1 cellular context compared by ENCODE assay signal in the genomic region with DNA sequence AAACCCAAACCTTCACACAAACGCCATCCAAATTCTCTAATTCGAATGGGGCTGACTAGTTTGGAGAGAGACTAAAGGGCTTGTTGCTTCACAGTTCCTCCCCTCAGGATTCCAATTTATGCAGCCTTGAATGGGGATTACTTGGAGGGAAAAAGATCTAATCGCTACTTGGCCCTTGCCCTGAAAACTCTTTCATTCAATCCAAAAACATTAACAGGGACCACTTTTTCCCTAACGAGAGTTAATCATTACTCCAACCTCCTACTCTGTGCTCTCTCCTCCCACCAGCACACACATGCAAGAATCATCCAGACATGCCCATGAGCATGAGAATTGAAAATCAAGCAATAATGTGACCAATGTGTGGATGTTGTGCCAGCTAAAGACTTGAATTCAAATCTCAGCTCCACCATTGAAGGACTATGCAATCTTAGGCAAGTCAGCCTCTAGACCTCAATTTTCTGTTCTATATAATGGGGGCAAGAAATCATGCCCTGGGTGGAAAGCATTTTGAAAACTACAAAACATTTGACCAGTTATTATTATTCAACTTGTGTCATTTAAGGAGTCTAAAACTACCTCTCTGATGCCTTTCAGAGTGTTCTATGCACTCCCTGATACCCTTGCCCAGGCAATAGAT.
TF ChIP-seq lines count a peak whose summit lies in the region.

No MANE protein-coding gene starts in this region.

TF ChIP-seq in HepG2, 621 proteins besides CTCF, POLR2A, EP300 and RAD21 (continues in another document):
- TF ChIP-seq CCDC6 (CRISPR knock-in tag; IDR thresholded peaks at IDR 0.05) (0 out of 2 replicates have a peak, but pooled peaks have one; percentile 47), ZNF3 (CRISPR knock-in tag; IDR thresholded peaks at IDR 0.05) (peak; percentile 81; the same call in 1 of the 2 replicates), RXRB (CRISPR knock-in tag; IDR thresholded peaks at IDR 0.05; ENCODE audit: borderline replicate concordance) (0 out of 2 replicates have a peak, but pooled peaks have one; percentile 39), CEBPG (CRISPR knock-in tag; IDR thresholded peaks at IDR 0.05) (peak; percentile 65), LCORL (IDR thresholded peaks at IDR 0.05) (no peak), LCORL (CRISPR knock-in tag; IDR thresholded peaks at IDR 0.05) (0 out of 2 replicates have a peak, but pooled peaks have one; percentile 26), ZNF746 (CRISPR knock-in tag; IDR thresholded peaks at IDR 0.05) (no peak), HMG20A (CRISPR knock-in tag; IDR thresholded peaks at IDR 0.05; ENCODE audit: borderline replicate concordance) (peak; percentile 19; the same call in 1 of the 2 replicates), ZNF616 (CRISPR knock-in tag; IDR thresholded peaks at IDR 0.05; ENCODE audit: low read depth) (no peak), MAFG (CRISPR knock-in tag; IDR thresholded peaks at IDR 0.05) (no peak), ZNF781 (CRISPR knock-in tag; IDR thresholded peaks at IDR 0.05; ENCODE audit: borderline replicate concordance, not compliant biosample characterization) (no peak), HOXA7 (CRISPR knock-in tag; IDR thresholded peaks at IDR 0.05) (no peak), MED1 (CRISPR knock-in tag; IDR thresholded peaks at IDR 0.05) (peak; percentile 92), IKZF1 (IDR thresholded peaks at IDR 0.05) (no peak), MEIS2 (CRISPR knock-in tag; IDR thresholded peaks at IDR 0.05) (no peak), GATAD2A (CRISPR knock-in tag; IDR thresholded peaks at IDR 0.05) (peak; percentile 49; the same call in 1 of the 2 replicates), HNF4A (CRISPR knock-in tag; IDR thresholded peaks at IDR 0.05) (peak; percentile 73), AHR (CRISPR knock-in tag; IDR thresholded peaks at IDR 0.05) (no peak), SKI (IDR thresholded peaks at IDR 0.05; ENCODE audit: partially characterized antibody) (no peak), ZNF10 (CRISPR knock-in tag; IDR thresholded peaks at IDR 0.05; ENCODE audit: borderline replicate concordance, low read depth) (no peak), JUN (CRISPR knock-in tag; IDR thresholded peaks at IDR 0.05) (no peak), HCFC1 (IDR thresholded peaks at IDR 0.05; ENCODE audit: low read depth, low read length) (no peak), MYNN (CRISPR knock-in tag; IDR thresholded peaks at IDR 0.05; ENCODE audit: low read depth) (no peak), POLR2G (IDR thresholded peaks at IDR 0.05; ENCODE audit: low read depth, low read length) (0 out of 2 replicates have a peak, but pooled peaks have one; percentile 23), NR2F2 (IDR thresholded peaks at IDR 0.05; ENCODE audit: borderline replicate concordance, low read depth) (peak; percentile 64; the same call in 1 of the 2 replicates), NCOR1 (IDR thresholded peaks at IDR 0.05; ENCODE audit: borderline replicate concordance, low read length) (peak; percentile 31; the same call in 1 of the 2 replicates), TAF15 (IDR thresholded peaks at IDR 0.05; ENCODE audit: low read depth, low read length, poor library complexity, severe bottlenecking) (no peak)
- TF ChIP-seq, protein P1, sequence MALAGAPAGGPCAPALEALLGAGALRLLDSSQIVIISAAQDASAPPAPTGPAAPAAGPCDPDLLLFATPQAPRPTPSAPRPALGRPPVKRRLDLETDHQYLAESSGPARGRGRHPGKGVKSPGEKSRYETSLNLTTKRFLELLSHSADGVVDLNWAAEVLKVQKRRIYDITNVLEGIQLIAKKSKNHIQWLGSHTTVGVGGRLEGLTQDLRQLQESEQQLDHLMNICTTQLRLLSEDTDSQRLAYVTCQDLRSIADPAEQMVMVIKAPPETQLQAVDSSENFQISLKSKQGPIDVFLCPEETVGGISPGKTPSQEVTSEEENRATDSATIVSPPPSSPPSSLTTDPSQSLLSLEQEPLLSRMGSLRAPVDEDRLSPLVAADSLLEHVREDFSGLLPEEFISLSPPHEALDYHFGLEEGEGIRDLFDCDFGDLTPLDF (CRISPR knock-in tag; IDR thresholded peaks at IDR 0.05) = no peak
- TF ChIP-seq, protein P2, sequence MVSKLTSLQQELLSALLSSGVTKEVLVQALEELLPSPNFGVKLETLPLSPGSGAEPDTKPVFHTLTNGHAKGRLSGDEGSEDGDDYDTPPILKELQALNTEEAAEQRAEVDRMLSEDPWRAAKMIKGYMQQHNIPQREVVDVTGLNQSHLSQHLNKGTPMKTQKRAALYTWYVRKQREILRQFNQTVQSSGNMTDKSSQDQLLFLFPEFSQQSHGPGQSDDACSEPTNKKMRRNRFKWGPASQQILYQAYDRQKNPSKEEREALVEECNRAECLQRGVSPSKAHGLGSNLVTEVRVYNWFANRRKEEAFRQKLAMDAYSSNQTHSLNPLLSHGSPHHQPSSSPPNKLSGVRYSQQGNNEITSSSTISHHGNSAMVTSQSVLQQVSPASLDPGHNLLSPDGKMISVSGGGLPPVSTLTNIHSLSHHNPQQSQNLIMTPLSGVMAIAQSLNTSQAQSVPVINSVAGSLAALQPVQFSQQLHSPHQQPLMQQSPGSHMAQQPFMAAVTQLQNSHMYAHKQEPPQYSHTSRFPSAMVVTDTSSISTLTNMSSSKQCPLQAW (CRISPR knock-in tag; IDR thresholded peaks at IDR 0.05) = peak; percentile 73
- TF ChIP-seq, protein P3, sequence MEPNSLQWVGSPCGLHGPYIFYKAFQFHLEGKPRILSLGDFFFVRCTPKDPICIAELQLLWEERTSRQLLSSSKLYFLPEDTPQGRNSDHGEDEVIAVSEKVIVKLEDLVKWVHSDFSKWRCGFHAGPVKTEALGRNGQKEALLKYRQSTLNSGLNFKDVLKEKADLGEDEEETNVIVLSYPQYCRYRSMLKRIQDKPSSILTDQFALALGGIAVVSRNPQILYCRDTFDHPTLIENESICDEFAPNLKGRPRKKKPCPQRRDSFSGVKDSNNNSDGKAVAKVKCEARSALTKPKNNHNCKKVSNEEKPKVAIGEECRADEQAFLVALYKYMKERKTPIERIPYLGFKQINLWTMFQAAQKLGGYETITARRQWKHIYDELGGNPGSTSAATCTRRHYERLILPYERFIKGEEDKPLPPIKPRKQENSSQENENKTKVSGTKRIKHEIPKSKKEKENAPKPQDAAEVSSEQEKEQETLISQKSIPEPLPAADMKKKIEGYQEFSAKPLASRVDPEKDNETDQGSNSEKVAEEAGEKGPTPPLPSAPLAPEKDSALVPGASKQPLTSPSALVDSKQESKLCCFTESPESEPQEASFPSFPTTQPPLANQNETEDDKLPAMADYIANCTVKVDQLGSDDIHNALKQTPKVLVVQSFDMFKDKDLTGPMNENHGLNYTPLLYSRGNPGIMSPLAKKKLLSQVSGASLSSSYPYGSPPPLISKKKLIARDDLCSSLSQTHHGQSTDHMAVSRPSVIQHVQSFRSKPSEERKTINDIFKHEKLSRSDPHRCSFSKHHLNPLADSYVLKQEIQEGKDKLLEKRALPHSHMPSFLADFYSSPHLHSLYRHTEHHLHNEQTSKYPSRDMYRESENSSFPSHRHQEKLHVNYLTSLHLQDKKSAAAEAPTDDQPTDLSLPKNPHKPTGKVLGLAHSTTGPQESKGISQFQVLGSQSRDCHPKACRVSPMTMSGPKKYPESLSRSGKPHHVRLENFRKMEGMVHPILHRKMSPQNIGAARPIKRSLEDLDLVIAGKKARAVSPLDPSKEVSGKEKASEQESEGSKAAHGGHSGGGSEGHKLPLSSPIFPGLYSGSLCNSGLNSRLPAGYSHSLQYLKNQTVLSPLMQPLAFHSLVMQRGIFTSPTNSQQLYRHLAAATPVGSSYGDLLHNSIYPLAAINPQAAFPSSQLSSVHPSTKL (CRISPR knock-in tag; IDR thresholded peaks at IDR 0.05) = peak; percentile 59
- TF ChIP-seq, protein P4, sequence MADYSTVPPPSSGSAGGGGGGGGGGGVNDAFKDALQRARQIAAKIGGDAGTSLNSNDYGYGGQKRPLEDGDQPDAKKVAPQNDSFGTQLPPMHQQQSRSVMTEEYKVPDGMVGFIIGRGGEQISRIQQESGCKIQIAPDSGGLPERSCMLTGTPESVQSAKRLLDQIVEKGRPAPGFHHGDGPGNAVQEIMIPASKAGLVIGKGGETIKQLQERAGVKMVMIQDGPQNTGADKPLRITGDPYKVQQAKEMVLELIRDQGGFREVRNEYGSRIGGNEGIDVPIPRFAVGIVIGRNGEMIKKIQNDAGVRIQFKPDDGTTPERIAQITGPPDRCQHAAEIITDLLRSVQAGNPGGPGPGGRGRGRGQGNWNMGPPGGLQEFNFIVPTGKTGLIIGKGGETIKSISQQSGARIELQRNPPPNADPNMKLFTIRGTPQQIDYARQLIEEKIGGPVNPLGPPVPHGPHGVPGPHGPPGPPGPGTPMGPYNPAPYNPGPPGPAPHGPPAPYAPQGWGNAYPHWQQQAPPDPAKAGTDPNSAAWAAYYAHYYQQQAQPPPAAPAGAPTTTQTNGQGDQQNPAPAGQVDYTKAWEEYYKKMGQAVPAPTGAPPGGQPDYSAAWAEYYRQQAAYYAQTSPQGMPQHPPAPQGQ (CRISPR knock-in tag; IDR thresholded peaks at IDR 0.05; ENCODE audit: borderline replicate concordance) = no peak
- TF ChIP-seq, protein P5, sequence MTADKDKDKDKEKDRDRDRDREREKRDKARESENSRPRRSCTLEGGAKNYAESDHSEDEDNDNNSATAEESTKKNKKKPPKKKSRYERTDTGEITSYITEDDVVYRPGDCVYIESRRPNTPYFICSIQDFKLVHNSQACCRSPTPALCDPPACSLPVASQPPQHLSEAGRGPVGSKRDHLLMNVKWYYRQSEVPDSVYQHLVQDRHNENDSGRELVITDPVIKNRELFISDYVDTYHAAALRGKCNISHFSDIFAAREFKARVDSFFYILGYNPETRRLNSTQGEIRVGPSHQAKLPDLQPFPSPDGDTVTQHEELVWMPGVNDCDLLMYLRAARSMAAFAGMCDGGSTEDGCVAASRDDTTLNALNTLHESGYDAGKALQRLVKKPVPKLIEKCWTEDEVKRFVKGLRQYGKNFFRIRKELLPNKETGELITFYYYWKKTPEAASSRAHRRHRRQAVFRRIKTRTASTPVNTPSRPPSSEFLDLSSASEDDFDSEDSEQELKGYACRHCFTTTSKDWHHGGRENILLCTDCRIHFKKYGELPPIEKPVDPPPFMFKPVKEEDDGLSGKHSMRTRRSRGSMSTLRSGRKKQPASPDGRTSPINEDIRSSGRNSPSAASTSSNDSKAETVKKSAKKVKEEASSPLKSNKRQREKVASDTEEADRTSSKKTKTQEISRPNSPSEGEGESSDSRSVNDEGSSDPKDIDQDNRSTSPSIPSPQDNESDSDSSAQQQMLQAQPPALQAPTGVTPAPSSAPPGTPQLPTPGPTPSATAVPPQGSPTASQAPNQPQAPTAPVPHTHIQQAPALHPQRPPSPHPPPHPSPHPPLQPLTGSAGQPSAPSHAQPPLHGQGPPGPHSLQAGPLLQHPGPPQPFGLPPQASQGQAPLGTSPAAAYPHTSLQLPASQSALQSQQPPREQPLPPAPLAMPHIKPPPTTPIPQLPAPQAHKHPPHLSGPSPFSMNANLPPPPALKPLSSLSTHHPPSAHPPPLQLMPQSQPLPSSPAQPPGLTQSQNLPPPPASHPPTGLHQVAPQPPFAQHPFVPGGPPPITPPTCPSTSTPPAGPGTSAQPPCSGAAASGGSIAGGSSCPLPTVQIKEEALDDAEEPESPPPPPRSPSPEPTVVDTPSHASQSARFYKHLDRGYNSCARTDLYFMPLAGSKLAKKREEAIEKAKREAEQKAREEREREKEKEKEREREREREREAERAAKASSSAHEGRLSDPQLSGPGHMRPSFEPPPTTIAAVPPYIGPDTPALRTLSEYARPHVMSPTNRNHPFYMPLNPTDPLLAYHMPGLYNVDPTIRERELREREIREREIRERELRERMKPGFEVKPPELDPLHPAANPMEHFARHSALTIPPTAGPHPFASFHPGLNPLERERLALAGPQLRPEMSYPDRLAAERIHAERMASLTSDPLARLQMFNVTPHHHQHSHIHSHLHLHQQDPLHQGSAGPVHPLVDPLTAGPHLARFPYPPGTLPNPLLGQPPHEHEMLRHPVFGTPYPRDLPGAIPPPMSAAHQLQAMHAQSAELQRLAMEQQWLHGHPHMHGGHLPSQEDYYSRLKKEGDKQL (CRISPR knock-in tag; IDR thresholded peaks at IDR 0.05; ENCODE audit: low read depth) = peak; percentile 55; the same call in 1 of the 2 replicates
- TF ChIP-seq, protein P6, sequence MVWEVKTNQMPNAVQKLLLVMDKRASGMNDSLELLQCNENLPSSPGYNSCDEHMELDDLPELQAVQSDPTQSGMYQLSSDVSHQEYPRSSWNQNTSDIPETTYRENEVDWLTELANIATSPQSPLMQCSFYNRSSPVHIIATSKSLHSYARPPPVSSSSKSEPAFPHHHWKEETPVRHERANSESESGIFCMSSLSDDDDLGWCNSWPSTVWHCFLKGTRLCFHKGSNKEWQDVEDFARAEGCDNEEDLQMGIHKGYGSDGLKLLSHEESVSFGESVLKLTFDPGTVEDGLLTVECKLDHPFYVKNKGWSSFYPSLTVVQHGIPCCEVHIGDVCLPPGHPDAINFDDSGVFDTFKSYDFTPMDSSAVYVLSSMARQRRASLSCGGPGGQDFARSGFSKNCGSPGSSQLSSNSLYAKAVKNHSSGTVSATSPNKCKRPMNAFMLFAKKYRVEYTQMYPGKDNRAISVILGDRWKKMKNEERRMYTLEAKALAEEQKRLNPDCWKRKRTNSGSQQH (CRISPR knock-in tag; IDR thresholded peaks at IDR 0.05; ENCODE audit: low read depth) = no peak
- TF ChIP-seq, protein P7, sequence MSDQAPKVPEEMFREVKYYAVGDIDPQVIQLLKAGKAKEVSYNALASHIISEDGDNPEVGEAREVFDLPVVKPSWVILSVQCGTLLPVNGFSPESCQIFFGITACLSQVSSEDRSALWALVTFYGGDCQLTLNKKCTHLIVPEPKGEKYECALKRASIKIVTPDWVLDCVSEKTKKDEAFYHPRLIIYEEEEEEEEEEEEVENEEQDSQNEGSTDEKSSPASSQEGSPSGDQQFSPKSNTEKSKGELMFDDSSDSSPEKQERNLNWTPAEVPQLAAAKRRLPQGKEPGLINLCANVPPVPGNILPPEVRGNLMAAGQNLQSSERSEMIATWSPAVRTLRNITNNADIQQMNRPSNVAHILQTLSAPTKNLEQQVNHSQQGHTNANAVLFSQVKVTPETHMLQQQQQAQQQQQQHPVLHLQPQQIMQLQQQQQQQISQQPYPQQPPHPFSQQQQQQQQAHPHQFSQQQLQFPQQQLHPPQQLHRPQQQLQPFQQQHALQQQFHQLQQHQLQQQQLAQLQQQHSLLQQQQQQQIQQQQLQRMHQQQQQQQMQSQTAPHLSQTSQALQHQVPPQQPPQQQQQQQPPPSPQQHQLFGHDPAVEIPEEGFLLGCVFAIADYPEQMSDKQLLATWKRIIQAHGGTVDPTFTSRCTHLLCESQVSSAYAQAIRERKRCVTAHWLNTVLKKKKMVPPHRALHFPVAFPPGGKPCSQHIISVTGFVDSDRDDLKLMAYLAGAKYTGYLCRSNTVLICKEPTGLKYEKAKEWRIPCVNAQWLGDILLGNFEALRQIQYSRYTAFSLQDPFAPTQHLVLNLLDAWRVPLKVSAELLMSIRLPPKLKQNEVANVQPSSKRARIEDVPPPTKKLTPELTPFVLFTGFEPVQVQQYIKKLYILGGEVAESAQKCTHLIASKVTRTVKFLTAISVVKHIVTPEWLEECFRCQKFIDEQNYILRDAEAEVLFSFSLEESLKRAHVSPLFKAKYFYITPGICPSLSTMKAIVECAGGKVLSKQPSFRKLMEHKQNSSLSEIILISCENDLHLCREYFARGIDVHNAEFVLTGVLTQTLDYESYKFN (CRISPR knock-in tag; conservative IDR thresholded peaks at IDR 0.05) = peak; percentile 70
- TF ChIP-seq, protein P8, sequence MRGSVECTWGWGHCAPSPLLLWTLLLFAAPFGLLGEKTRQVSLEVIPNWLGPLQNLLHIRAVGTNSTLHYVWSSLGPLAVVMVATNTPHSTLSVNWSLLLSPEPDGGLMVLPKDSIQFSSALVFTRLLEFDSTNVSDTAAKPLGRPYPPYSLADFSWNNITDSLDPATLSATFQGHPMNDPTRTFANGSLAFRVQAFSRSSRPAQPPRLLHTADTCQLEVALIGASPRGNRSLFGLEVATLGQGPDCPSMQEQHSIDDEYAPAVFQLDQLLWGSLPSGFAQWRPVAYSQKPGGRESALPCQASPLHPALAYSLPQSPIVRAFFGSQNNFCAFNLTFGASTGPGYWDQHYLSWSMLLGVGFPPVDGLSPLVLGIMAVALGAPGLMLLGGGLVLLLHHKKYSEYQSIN (CRISPR knock-in tag; IDR thresholded peaks at IDR 0.05; ENCODE audit: borderline replicate concordance) = no peak
